10 cellular contexts compared by ENCODE assay signal in the genomic region with DNA sequence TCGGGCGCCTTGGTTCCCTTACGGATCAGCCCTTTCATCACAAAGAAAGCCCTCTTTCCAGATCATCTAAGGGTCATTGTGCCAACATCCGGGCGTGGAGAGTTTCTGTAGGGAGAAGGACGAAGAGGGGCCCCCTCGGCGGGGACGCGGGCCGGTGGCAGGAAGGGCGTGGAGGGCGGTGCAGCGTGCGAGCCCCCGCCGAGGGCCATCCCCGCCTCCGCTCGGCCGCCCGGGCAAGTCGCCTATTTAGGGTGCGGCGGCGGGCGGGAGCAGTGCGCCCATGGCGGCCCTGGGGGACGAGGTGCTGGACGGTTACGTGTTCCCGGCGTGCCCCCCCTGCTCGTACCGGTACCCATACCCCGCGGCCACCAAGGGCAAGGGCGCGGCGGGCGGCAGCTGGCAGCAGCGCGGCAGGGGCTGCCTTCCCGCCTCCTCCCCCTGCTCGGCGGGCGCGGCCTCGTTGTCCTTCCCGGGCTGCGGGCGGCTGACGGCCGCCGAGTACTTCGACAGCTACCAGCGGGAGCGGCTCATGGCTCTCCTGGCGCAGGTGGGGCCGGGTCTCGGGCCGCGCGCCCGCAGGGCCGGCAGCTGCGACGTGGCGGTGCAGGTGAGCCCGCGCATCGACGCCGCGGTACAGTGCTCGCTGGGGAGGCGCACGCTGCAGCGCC. TPM values are rescaled to one million over a fixed set of nuclear protein-coding genes. Genes with fewer than 3 reads are reported as not detected.
A peak's percentile ranks its signal among the peaks of the same experiment; 100 is the strongest.
DNase-seq lines count a peak whose midpoint lies in the region; ATAC-seq and TF ChIP-seq lines count a peak whose summit lies in the region.
"Had no signal": no experiment of that assay in that cellular context is flagged by ENCODE, and none has a peak within 500 bp of the region (broad histone marks: within the 10 kb centered on the region; RNA-seq: fewer than 3 reads in every experiment).

Gene ZAR1, plus strand, starts transcription at position 241 of the 668 bp plus-strand sequence. Its CDS starts 40 bp downstream, at position 281.

- 3 to 5% methylated on average over 66 to 80 of the region's 80 CpGs for WGBS in lung, 2 donors

- H3K27me3 ChIP-seq in A673 (replicated peaks; ENCODE audit: insufficient read depth, low read depth, low read length, poor library complexity): peaks cover 17% of the 10 kb centered on the region
- H3K27me3 ChIP-seq in brain microvascular endothelial cell (replicated peaks): peaks cover 30% of the 10 kb centered on the region
- peaks cover 5% of the 10 kb centered on the region for H3K27me3 ChIP-seq in lung (ENCODE audit: control insufficient read depth, insufficient read depth)

- H3K9me3 ChIP-seq in A673 (ENCODE audit: low read depth, low read length, poor library complexity, severe bottlenecking) (no peaks in the 10 kb centered on the region), lung (ENCODE audit: control insufficient read depth in 2 of 2, insufficient read depth in 1 of 2, low read length in 1 of 2) (peaks cover 0 to 2% of the 10 kb centered on the region in 2 donors)

- in situ Hi-C loops in brain microvascular endothelial cell (cut with HindIII; ENCODE audit: low pct_ligation_motif_present, low sequenced_read_pairs): no loop called here

- POLR2A ChIA-PET in A673 (lab: Charles Lee; ENCODE audit: low non-redundant PET): interaction anchor here (0.5 kb wide), 1 partner anchor 70 kb away, joined by 4 read pairs; no protein-coding TSS in a partner anchor

- H3K27ac ChIP-seq in A673 (ENCODE audit: low read depth, low read length, poor library complexity, severe bottlenecking) (no peak within 1 kb of the TSS), brain microvascular endothelial cell (no peak within 1 kb of the TSS), lung (ENCODE audit: low read depth in 1 of 2, low read length in 1 of 2) (no peak within 1 kb of the TSS)

- peak within 1 kb of the TSS; percentile 26 for H3K4me3 ChIP-seq in A673 (ENCODE audit: low read depth, low read length, poor library complexity, severe bottlenecking)
- peak within 1 kb of the TSS; percentile 20; the same call in 1 of the 2 replicates for H3K4me3 ChIP-seq in HFF-Myc (replicated peaks; ENCODE audit: low read depth, low read length)
- peak within 1 kb of the TSS; percentile 5 for H3K4me3 ChIP-seq in brain microvascular endothelial cell (ENCODE audit: low read depth, low read length)
- peak within 1 kb of the TSS; percentile 36 for H3K4me3 ChIP-seq in lung

- no peak for DNase-seq in A673 (ENCODE audit: low spot score)
- DNase-seq in HFF-Myc (ENCODE audit: extremely low read depth, low read depth): no peak
- DNase-seq in brain microvascular endothelial cell: no peak
- DNase-seq in lung (ENCODE audit: low spot score): no peak
- DNase-seq in NCI-H1105 (lab: John Stamatoyannopoulos, UW): no peak
- DNase-seq: caudate nucleus, NCI-H187 treated with DMSO at 0.1 percent for 48 hours had no signal

- H3K4me1 ChIP-seq in A673 (ENCODE audit: insufficient read depth, low read length, poor library complexity, severe bottlenecking) (peaks cover 4% of the 10 kb centered on the region), lung (ENCODE audit: control insufficient read depth in 2 of 2, insufficient read depth in 2 of 2, low read length in 2 of 2) (peaks cover 0 to 12% of the 10 kb centered on the region in 2 donors)

- no TSS peak for BruUV-seq in A673 (replicated peaks; lab: Mats Ljungman, UMichigan)

- TF ChIP-seq CTCF in A673 (conservative IDR thresholded peaks at IDR 0.05; ENCODE audit: low read depth, low read length) (no peak), HFF-Myc (IDR thresholded peaks at IDR 0.05; ENCODE audit: low read depth, low read length, missing control alignments) (no peak), brain microvascular endothelial cell (IDR thresholded peaks at IDR 0.05; ENCODE audit: low read depth, low read length, missing control alignments) (no peak), lung (IDR thresholded peaks at IDR 0.05; ENCODE audit: control extremely low read depth, extremely low read depth) (no peak)

- CTCF ChIA-PET in A673 (lab: Charles Lee): no interaction called here

- intact Hi-C loops in A673 (cut with micrococcal nuclease; ENCODE audit: unreplicated experiment): no loop called here

- H3K36me3 ChIP-seq in A673 (ENCODE audit: insufficient read depth, low read length, poor library complexity, severe bottlenecking): no peaks in the 10 kb centered on the region
- H3K36me3 ChIP-seq in brain microvascular endothelial cell (replicated peaks): no peaks in the 10 kb centered on the region
- H3K36me3 ChIP-seq in lung (ENCODE audit: control insufficient read depth in 2 of 2, insufficient read depth in 2 of 2, low read length in 2 of 2): no peaks in the 10 kb centered on the region

- peak; percentile 20 for ATAC-seq in lung (ENCODE audit: insufficient read depth, low FRiP score)
- no peak for ATAC-seq in SK-N-SH treated with all-trans-retinoic acid at 6 μM for 48 hours
- ATAC-seq in GM19452 (IDR thresholded peaks at IDR 0.05; ENCODE audit: unreplicated experiment): no peak
- ATAC-seq in GM18861 (IDR thresholded peaks at IDR 0.05; ENCODE audit: unreplicated experiment): no peak

TF ChIP-seq in SK-N-SH treated with all-trans-retinoic acid at 6 μM for 48 hours, 23 proteins besides CTCF, POLR2A, EP300 and RAD21 (continues in another document):
- no peak for TF ChIP-seq PATZ1 (CRISPR knock-in tag; IDR thresholded peaks at IDR 0.05; ENCODE audit: borderline replicate concordance)
- TF ChIP-seq OSR1 (CRISPR knock-in tag; IDR thresholded peaks at IDR 0.05): no peak
- TF ChIP-seq ESRRG (CRISPR knock-in tag; IDR thresholded peaks at IDR 0.05): no peak
- TF ChIP-seq CREB5 (CRISPR knock-in tag; IDR thresholded peaks at IDR 0.05; ENCODE audit: low read depth): no peak
- no peak for TF ChIP-seq PPARA (CRISPR knock-in tag; IDR thresholded peaks at IDR 0.05; ENCODE audit: borderline replicate concordance)
- TF ChIP-seq ZNF565 (CRISPR knock-in tag; conservative IDR thresholded peaks at IDR 0.05; ENCODE audit: low read depth): no peak
- TF ChIP-seq, protein P1, sequence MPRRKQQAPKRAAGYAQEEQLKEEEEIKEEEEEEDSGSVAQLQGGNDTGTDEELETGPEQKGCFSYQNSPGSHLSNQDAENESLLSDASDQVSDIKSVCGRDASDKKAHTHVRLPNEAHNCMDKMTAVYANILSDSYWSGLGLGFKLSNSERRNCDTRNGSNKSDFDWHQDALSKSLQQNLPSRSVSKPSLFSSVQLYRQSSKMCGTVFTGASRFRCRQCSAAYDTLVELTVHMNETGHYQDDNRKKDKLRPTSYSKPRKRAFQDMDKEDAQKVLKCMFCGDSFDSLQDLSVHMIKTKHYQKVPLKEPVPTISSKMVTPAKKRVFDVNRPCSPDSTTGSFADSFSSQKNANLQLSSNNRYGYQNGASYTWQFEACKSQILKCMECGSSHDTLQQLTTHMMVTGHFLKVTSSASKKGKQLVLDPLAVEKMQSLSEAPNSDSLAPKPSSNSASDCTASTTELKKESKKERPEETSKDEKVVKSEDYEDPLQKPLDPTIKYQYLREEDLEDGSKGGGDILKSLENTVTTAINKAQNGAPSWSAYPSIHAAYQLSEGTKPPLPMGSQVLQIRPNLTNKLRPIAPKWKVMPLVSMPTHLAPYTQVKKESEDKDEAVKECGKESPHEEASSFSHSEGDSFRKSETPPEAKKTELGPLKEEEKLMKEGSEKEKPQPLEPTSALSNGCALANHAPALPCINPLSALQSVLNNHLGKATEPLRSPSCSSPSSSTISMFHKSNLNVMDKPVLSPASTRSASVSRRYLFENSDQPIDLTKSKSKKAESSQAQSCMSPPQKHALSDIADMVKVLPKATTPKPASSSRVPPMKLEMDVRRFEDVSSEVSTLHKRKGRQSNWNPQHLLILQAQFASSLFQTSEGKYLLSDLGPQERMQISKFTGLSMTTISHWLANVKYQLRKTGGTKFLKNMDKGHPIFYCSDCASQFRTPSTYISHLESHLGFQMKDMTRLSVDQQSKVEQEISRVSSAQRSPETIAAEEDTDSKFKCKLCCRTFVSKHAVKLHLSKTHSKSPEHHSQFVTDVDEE (CRISPR knock-in tag; IDR thresholded peaks at IDR 0.05): no peak
- no peak for TF ChIP-seq SNAI2 (CRISPR knock-in tag; IDR thresholded peaks at IDR 0.05)
- no peak for TF ChIP-seq ARNTL (CRISPR knock-in tag; IDR thresholded peaks at IDR 0.05; ENCODE audit: borderline replicate concordance, low read depth)
- no peak for TF ChIP-seq ZNF70 (CRISPR knock-in tag; IDR thresholded peaks at IDR 0.05)
- TF ChIP-seq RARB (CRISPR knock-in tag; IDR thresholded peaks at IDR 0.05): no peak
- no peak for TF ChIP-seq CSDC2 (CRISPR knock-in tag; IDR thresholded peaks at IDR 0.05)

RNA-seq across cellular contexts. Expression of gene ZAR1, which starts in this region (rescaled TPM):
- 0.28 TPM in 1 of 2 replicates, not detected in the other for total RNA-seq in A673 (2021)
- not detected for total RNA-seq in lung
- under 1 TPM in 1 of 2 donors, not detected in 1; 0.22 TPM for polyA plus RNA-seq in lung

Comparison
In these comparisons a context has a peak if more than half of its experiments do, and no peak if none do; other contexts are left out.
1. Peak in ATAC-seq and H3K4me3 ChIP-seq in lung; RNA of the gene not detected or under 1 TPM.